1 cellular context compared by ENCODE assay signal in the genomic region with DNA sequence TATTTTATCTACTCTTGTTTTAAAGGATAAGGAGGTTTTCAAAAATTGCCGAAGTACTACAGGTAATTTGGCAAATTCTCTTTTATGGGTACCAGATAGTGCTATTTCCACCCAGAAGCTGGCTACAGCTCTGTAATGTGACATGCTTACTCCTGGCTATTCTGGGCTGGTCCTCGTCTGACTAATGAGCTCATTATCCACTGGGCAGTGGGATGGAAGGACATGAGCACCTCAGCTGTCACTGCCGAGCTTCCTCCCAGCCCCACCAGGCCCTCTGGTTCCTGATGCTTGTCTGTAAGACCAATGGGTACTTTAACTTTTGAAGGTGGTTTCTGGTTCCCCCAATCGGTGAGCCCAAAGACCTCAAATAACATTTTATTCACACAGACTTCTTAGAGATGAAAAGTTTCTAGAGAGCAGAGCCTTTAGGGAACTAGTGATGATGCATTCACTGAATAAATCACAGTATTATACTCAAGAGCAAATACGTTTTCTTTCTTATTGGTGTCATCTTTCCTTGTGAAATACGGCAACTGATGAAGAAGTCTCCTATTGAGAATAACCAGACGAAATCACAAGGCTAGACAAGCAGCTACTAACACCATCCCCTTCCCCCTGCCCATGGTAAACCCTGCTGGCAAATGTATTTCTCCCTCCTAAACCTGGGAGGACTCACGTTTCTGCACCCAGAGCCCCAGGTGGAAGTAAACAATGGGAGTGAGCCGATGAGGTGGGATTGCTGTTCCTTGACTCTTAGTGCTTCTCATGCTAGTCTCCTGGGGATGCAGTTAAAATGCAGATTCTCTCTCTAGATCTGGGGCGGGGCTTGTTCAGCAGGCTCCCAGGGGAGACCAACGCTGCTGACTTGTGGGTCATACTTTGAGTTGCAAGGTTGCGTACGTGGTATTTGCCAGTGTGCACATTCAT.
TF ChIP-seq lines count a peak whose summit lies in the region.

No MANE protein-coding gene starts in this region.

TF ChIP-seq in GM23338, 12 proteins besides CTCF, POLR2A, EP300 and RAD21 (continued from another document):
- TF ChIP-seq, protein P1, sequence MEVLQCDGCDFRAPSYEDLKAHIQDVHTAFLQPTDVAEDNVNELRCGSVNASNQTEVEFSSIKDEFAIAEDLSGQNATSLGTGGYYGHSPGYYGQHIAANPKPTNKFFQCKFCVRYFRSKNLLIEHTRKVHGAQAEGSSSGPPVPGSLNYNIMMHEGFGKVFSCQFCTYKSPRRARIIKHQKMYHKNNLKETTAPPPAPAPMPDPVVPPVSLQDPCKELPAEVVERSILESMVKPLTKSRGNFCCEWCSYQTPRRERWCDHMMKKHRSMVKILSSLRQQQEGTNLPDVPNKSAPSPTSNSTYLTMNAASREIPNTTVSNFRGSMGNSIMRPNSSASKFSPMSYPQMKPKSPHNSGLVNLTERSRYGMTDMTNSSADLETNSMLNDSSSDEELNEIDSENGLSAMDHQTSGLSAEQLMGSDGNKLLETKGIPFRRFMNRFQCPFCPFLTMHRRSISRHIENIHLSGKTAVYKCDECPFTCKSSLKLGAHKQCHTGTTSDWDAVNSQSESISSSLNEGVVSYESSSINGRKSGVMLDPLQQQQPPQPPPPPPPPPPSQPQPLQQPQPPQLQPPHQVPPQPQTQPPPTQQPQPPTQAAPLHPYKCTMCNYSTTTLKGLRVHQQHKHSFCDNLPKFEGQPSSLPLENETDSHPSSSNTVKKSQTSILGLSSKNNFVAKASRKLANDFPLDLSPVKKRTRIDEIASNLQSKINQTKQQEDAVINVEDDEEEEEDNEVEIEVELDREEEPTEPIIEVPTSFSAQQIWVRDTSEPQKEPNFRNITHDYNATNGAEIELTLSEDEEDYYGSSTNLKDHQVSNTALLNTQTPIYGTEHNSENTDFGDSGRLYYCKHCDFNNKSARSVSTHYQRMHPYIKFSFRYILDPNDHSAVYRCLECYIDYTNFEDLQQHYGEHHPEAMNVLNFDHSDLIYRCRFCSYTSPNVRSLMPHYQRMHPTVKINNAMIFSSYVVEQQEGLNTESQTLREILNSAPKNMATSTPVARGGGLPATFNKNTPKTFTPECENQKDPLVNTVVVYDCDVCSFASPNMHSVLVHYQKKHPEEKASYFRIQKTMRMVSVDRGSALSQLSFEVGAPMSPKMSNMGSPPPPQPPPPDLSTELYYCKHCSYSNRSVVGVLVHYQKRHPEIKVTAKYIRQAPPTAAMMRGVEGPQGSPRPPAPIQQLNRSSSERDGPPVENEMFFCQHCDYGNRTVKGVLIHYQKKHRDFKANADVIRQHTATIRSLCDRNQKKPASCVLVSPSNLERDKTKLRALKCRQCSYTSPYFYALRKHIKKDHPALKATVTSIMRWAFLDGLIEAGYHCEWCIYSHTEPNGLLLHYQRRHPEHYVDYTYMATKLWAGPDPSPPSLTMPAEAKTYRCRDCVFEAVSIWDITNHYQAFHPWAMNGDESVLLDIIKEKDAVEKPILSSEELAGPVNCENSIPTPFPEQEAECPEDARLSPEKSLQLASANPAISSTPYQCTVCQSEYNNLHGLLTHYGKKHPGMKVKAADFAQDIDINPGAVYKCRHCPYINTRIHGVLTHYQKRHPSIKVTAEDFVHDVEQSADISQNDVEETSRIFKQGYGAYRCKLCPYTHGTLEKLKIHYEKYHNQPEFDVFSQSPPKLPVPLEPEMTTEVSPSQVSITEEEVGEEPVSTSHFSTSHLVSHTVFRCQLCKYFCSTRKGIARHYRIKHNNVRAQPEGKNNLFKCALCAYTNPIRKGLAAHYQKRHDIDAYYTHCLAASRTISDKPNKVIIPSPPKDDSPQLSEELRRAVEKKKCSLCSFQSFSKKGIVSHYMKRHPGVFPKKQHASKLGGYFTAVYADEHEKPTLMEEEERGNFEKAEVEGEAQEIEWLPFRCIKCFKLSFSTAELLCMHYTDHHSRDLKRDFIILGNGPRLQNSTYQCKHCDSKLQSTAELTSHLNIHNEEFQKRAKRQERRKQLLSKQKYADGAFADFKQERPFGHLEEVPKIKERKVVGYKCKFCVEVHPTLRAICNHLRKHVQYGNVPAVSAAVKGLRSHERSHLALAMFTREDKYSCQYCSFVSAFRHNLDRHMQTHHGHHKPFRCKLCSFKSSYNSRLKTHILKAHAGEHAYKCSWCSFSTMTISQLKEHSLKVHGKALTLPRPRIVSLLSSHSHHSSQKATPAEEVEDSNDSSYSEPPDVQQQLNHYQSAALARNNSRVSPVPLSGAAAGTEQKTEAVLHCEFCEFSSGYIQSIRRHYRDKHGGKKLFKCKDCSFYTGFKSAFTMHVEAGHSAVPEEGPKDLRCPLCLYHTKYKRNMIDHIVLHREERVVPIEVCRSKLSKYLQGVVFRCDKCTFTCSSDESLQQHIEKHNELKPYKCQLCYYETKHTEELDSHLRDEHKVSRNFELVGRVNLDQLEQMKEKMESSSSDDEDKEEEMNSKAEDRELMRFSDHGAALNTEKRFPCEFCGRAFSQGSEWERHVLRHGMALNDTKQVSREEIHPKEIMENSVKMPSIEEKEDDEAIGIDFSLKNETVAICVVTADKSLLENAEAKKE (CRISPR knock-in tag; IDR thresholded peaks at IDR 0.05) = no peak
